In the genomic region with DNA sequence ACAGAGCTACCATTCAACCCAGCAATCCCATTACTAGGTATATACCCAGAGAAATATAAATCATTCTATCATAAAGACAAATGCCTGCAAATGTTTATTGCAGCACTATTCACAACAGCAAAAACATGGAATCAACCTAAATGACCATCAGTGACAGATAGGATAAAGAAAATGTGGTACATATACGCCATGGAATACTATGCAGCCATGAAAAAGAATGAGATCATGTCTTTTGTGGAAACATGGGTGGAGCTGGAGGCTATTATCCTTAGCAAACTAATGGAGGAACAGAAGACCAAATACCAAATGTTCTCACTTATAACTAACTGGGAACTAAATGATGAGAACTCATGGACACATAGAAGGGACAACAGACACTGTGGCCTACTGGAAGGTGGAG, we compare ENCODE assay signal across 4 cellular contexts.
TF ChIP-seq lines count a peak whose summit lies in the region.

No MANE protein-coding gene starts in this region.

TF ChIP-seq in HEK293, 187 proteins besides CTCF, POLR2A, EP300 and RAD21:
- TF ChIP-seq, protein P1, sequence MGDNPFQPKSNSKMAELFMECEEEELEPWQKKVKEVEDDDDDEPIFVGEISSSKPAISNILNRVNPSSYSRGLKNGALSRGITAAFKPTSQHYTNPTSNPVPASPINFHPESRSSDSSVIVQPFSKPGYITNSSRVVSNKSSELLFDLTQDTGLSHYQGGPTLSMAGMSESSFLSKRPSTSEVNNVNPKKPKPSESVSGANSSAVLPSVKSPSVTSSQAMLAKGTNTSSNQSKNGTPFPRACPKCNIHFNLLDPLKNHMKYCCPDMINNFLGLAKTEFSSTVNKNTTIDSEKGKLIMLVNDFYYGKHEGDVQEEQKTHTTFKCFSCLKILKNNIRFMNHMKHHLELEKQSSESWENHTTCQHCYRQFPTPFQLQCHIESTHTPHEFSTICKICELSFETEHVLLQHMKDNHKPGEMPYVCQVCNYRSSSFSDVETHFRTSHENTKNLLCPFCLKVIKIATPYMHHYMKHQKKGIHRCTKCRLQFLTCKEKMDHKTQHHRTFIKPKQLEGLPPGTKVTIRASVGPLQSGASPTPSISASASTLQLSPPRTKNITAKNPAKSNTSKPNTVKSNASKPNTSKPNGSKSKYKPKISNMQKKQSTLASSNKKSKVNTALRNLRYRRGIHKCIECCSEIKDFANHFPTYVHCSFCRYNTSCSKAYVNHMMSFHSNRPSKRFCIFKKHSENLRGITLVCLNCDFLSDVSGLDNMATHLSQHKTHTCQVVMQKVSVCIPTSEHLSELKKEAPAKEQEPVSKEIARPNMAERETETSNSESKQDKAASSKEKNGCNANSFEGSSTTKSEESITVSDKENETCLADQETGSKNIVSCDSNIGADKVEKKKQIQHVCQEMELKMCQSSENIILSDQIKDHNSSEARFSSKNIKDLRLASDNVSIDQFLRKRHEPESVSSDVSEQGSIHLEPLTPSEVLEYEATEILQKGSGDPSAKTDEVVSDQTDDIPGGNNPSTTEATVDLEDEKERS (tag by site-specific recombination; IDR thresholded peaks at IDR 0.05): 0 out of 2 replicates have a peak, but pooled peaks have one; percentile 37
- TF ChIP-seq ZNF146 (tag by site-specific recombination; IDR thresholded peaks at IDR 0.05): peak; percentile 73

TF ChIP-seq in SK-N-SH treated with all-trans-retinoic acid at 6 μM for 48 hours, 23 proteins besides CTCF, POLR2A, EP300 and RAD21:
- TF ChIP-seq ZNF8 (CRISPR knock-in tag; IDR thresholded peaks at IDR 0.05): peak; percentile 75
TF ChIP-seq in SK-N-SH treated with all-trans-retinoic acid at 6 μM for 48 hours: peak in this region for 1; not testable (repeated sequence) for 22.

TF ChIP-seq in K562, 482 proteins besides CTCF, POLR2A, EP300 and RAD21:
- TF ChIP-seq ZNF146 (CRISPR knock-in tag; IDR thresholded peaks at IDR 0.05; ENCODE audit: unreplicated experiment): peak; percentile 77
- TF ChIP-seq RBM25 (IDR thresholded peaks at IDR 0.05; ENCODE audit: low read depth, low read length, severe bottlenecking): peak; percentile 21
TF ChIP-seq in K562: peak in this region for 2; not testable (repeated sequence) for 480.

TF ChIP-seq in H1, 55 proteins besides CTCF, POLR2A, EP300 and RAD21:
- peak; percentile 48; the same call in 1 of the 2 replicates for TF ChIP-seq KDM1A (IDR thresholded peaks at IDR 0.05; ENCODE audit: borderline replicate concordance, low read length)
